In genomic region chr1:178102218-178102617, GRCh38 we compare ENCODE assay signal across 22 cellular contexts. TPM values are rescaled to one million over a fixed set of nuclear protein-coding genes. Genes with fewer than 3 reads are reported as not detected.
"Had no signal": no experiment of that assay in that cellular context is flagged by ENCODE, and none has a peak within 500 bp of the region (broad histone marks: within the 10 kb centered on the region; RNA-seq: fewer than 3 reads in every experiment).

No MANE protein-coding gene starts in this region.

- DNase-seq: activated B cell treated with CpG ODN at 0.5 μM for 24 hours; activated CD4-positive, alpha-beta memory T cell treated with anti-CD3 and anti-CD28 coated beads for 36 hours; activated CD4-positive, alpha-beta T cell treated with anti-CD3 and anti-CD28 coated beads for 4 hours; activated naive CD4-positive, alpha-beta T cell; activated naive CD8-positive, alpha-beta T cell treated with anti-CD3 and anti-CD28 coated beads for 36 hours; amygdala; body of pancreas; caudate nucleus; endodermal cell; foreskin melanocyte; hypothalamus; left ventricle myocardium superior; naive thymus-derived CD8-positive, alpha-beta T cell; ovary; psoas muscle; right cardiac atrium; T-helper 17 cell; transverse colon had no signal

- FAIRE-seq: colon had no signal

- H3K27ac ChIP-seq: body of pancreas, epithelial cell of prostate, ovary, psoas muscle, skin epidermis, transverse colon had no signal

- H3K4me1 ChIP-seq: body of pancreas had no signal

- ATAC-seq: activated T-helper 17 cell treated with anti-CD3 and anti-CD28 coated beads, Interleukin-2, amount 50 U/mL, for 72 hours; body of pancreas; naive thymus-derived CD8-positive, alpha-beta T cell; psoas muscle; right cardiac atrium; T-helper 17 cell had no signal

- H3K36me3 ChIP-seq: ovary, transverse colon had no signal

- H3K9me3 ChIP-seq: body of pancreas, ovary, psoas muscle, transverse colon had no signal

- H3K27me3 ChIP-seq: body of pancreas, ovary, transverse colon had no signal

- H3K4me3 ChIP-seq: body of pancreas, ovary, psoas muscle, skin epidermis, transverse colon had no signal

RNA-seq across cellular contexts. Expression of gene RASAL2, which starts 8.3 kb away (rescaled TPM):
- total RNA-seq: activated CD4-positive, alpha-beta memory T cell treated with anti-CD3 and anti-CD28 coated beads for 36 hours; activated naive CD8-positive, alpha-beta T cell treated with anti-CD3 and anti-CD28 coated beads for 36 hours; naive thymus-derived CD8-positive, alpha-beta T cell had no signal
- polyA plus RNA-seq: naive thymus-derived CD8-positive, alpha-beta T cell had no signal
